In genomic region chr2:241066893-241067341, GRCh38 we compare ENCODE assay signal across 14 cellular contexts. TPM values are rescaled to one million over a fixed set of nuclear protein-coding genes. Genes with fewer than 3 reads are reported as not detected.
DNase-seq lines count a peak whose midpoint lies in the region; ATAC-seq, FAIRE-seq and TF ChIP-seq lines count a peak whose summit lies in the region.
"Had no signal": no experiment of that assay in that cellular context is flagged by ENCODE, and none has a peak within 500 bp of the region (broad histone marks: within the 10 kb centered on the region; RNA-seq: fewer than 3 reads in every experiment).

No MANE protein-coding gene starts in this region.

- in situ Hi-C loops in HepG2 (cut with HindIII; ENCODE audit: extremely low pct_ligation_motif_present, low pct_unique_long_range_greater_than_20kb), result no loop called here

- no peak for FAIRE-seq in HepG2 (lab: Jason Lieb, UNC)

- 0 out of 2 replicates have a peak, but pooled peaks have one; percentile 10 for TF ChIP-seq RAD21 in HepG2 (CRISPR knock-in tag; IDR thresholded peaks at IDR 0.05)

- POLR2A ChIA-PET in HepG2 (lab: Yijun Ruan, JAX), result no interaction called here

- no peak overlapping the region for H3K9ac ChIP-seq in HepG2 (ENCODE audit: insufficient read depth, low read depth, low read length)
- H3K9ac ChIP-seq: BLaER1 treated with 17β-estradiol and CSF1 and Interleukin-3, amounts not matched to agents 10 nM and 100 nM had no signal

- H3K4me3 ChIP-seq in HepG2 (replicated peaks in 1 of 3; ENCODE audit: insufficient read depth in 1 of 3, low read depth in 2 of 3, low read length in 3 of 3), result no peak overlapping the region
- H3K4me3 ChIP-seq in right lobe of liver, result no peak overlapping the region
- H3K4me3 ChIP-seq in upper lobe of right lung, result no peak overlapping the region
- no peak overlapping the region for H3K4me3 ChIP-seq in psoas muscle
- H3K4me3 ChIP-seq: BLaER1 treated with 17β-estradiol and CSF1 and Interleukin-3, amounts not matched to agents 10 nM and 100 nM had no signal

- H3K27ac ChIP-seq in HepG2 (ENCODE audit: extremely low read length, insufficient read depth, low read length), result no peak overlapping the region
- H3K27ac ChIP-seq in right lobe of liver, result no peak overlapping the region
- H3K27ac ChIP-seq in foreskin keratinocyte, result no peak overlapping the region
- H3K27ac ChIP-seq in upper lobe of right lung, result no peak overlapping the region
- H3K27ac ChIP-seq in psoas muscle, result no peak overlapping the region
- H3K27ac ChIP-seq: BLaER1 treated with 17β-estradiol and CSF1 and Interleukin-3, amounts not matched to agents 10 nM and 100 nM had no signal

- CTCF ChIA-PET in HepG2 (lab: Yijun Ruan, JAX; ENCODE audit: low intra/inter-chr PET ratio, low total read pairs), result no interaction called here

- TF ChIP-seq EP300 in HepG2 (IDR thresholded peaks at IDR 0.05; ENCODE audit: low read depth in 2 of 2, low read length in 2 of 2) (no peak), HepG2 (CRISPR knock-in tag; IDR thresholded peaks at IDR 0.05; ENCODE audit: borderline replicate concordance) (no peak)

- ATAC-seq in HepG2 (peak; percentile 7; the same call in 2 of the 3 replicates), right lobe of liver (no peak), foreskin keratinocyte (peak; percentile 17), upper lobe of right lung (no peak), psoas muscle (no peak)

- H2AFZ ChIP-seq in HepG2 (ENCODE audit: low read length), result no peak overlapping the region

- TF ChIP-seq POLR2A in HepG2 (IDR thresholded peaks at IDR 0.05; ENCODE audit: insufficient read depth in 1 of 2, low read depth in 2 of 2, low read length in 2 of 2) (no peak), right lobe of liver (IDR thresholded peaks at IDR 0.05) (no peak)

- intact Hi-C loops in HepG2 (cut with micrococcal nuclease; ENCODE audit: unreplicated experiment), result no loop called here
- intact Hi-C loops in right lobe of liver (cut with DNase I), result no loop called here
- intact Hi-C loops in upper lobe of right lung (cut with DNase I), result no loop called here
- intact Hi-C loops in psoas muscle (cut with DNase I), result no loop called here

- 76% methylated on average over 12 of the region's 15 CpGs for WGBS in HepG2 (ENCODE audit: low lambda C conversion rate)
- no CpG with 5 or more reads among the region's 15 CpGs for WGBS in right lobe of liver (ENCODE audit: insufficient coverage, low coverage, low lambda C conversion rate, missing lambda C conversion rate)
- 82 to 89% (median 85%) methylated on average over 14 to 15 of the region's 15 CpGs for WGBS in psoas muscle, 3 donors

- H3K27me3 ChIP-seq in HepG2 (ENCODE audit: control insufficient read depth in 1 of 2, insufficient read depth in 2 of 2, low read length in 2 of 2), result peaks cover 24 to 67% of the 10 kb centered on the region in 2 experiments
- no peaks in the 10 kb centered on the region for H3K27me3 ChIP-seq in right lobe of liver
- peaks cover 26% of the 10 kb centered on the region for H3K27me3 ChIP-seq in foreskin keratinocyte
- no peaks in the 10 kb centered on the region for H3K27me3 ChIP-seq in upper lobe of right lung
- no peaks in the 10 kb centered on the region for H3K27me3 ChIP-seq in psoas muscle (ENCODE audit: insufficient read depth in 3 of 3, low read length in 2 of 3)
- H3K27me3 ChIP-seq: BLaER1 treated with 17β-estradiol and CSF1 and Interleukin-3, amounts not matched to agents 10 nM and 100 nM had no signal

- H3K4me1 ChIP-seq in HepG2 (ENCODE audit: insufficient read depth, low read length), result 0 out of 2 replicates have a peak, but pooled peaks cover 8% of the 10 kb centered on the region
- no peaks in the 10 kb centered on the region for H3K4me1 ChIP-seq in right lobe of liver
- H3K4me1 ChIP-seq in foreskin keratinocyte, result no peaks in the 10 kb centered on the region
- peaks cover 8% of the 10 kb centered on the region for H3K4me1 ChIP-seq in upper lobe of right lung
- no peaks in the 10 kb centered on the region for H3K4me1 ChIP-seq in psoas muscle

- TF ChIP-seq CTCF in HepG2 (CRISPR knock-in tag; IDR thresholded peaks at IDR 0.05) (peak; percentile 22; the same call in 1 of the 2 replicates), right lobe of liver (IDR thresholded peaks at IDR 0.05) (no peak), foreskin keratinocyte (conservative IDR thresholded peaks at IDR 0.05) (peak; percentile 19), upper lobe of right lung (IDR thresholded peaks at IDR 0.05) (no peak), psoas muscle (IDR thresholded peaks at IDR 0.05) (no peak)

- H3K9me3 ChIP-seq in HepG2 (ENCODE audit: low read length) (no peaks in the 10 kb centered on the region), right lobe of liver (no peaks in the 10 kb centered on the region), upper lobe of right lung (no peaks in the 10 kb centered on the region), psoas muscle (no peaks in the 10 kb centered on the region)
- H3K9me3 ChIP-seq: BLaER1 treated with 17β-estradiol and CSF1 and Interleukin-3, amounts not matched to agents 10 nM and 100 nM had no signal

- no TSS peak for BruUV-seq in HepG2 (replicated peaks; lab: Mats Ljungman, UMichigan)

- DNase-seq in HepG2 (ENCODE audit: low spot score), result no peak
- no peak for DNase-seq in right lobe of liver
- DNase-seq in RKO (ENCODE audit: low spot score), result peak; percentile 25
- DNase-seq in foreskin keratinocyte, result no peak
- peak; percentile 63 for DNase-seq in upper lobe of right lung
- no peak for DNase-seq in UCSD-AML1 (lab: John Stamatoyannopoulos, UW; ENCODE audit: unreplicated experiment)
- no peak for DNase-seq in NCI-H2107 (lab: John Stamatoyannopoulos, UW)
- no peak for DNase-seq in psoas muscle
- DNase-seq: activated gamma-delta T cell treated with Interleukin-2 at 50 U/mL for 16 hours, caudate nucleus, GDM1, NCI-H526, T1000 had no signal

- H3K4me2 ChIP-seq in HepG2 (ENCODE audit: low read depth, low read length), result no peak overlapping the region
- H3K4me2 ChIP-seq: BLaER1 treated with 17β-estradiol and CSF1 and Interleukin-3, amounts not matched to agents 10 nM and 100 nM had no signal

- no peaks in the 10 kb centered on the region; the same call in 1 of the 2 replicates for H4K20me1 ChIP-seq in HepG2 (ENCODE audit: insufficient read depth, low read length)

- no peaks in the 10 kb centered on the region for H3K36me3 ChIP-seq in HepG2 (replicated peaks in 1 of 2; ENCODE audit: control insufficient read depth in 1 of 2, insufficient read depth in 2 of 2, low read length in 2 of 2)
- H3K36me3 ChIP-seq in right lobe of liver, result peaks cover 0 to 43% (median 2%) of the 10 kb centered on the region in 4 donors
- peaks cover 26% of the 10 kb centered on the region for H3K36me3 ChIP-seq in upper lobe of right lung
- H3K36me3 ChIP-seq in psoas muscle (ENCODE audit: insufficient read depth in 1 of 2, low read depth in 1 of 2), result peaks cover 0 to 66% of the 10 kb centered on the region in 2 donors
- H3K36me3 ChIP-seq: BLaER1 treated with 17β-estradiol and CSF1 and Interleukin-3, amounts not matched to agents 10 nM and 100 nM had no signal

- H3K79me2 ChIP-seq in HepG2 (ENCODE audit: insufficient read depth, low read length), result no peaks in the 10 kb centered on the region

RNA-seq across cellular contexts. Expression of gene MTERF4, which starts 35.2 kb away (rescaled TPM):
- total RNA-seq in HepG2 (2016; rRNA removed; fragmentation: Illumina TruSeq; extraction: Trizol) (59.8 and 61.5 TPM in 2 replicates), right lobe of liver (10 to 100 TPM; 12.1 to 26.3 (median 17.0) TPM), foreskin keratinocyte (15.9 and 20.1 TPM in 2 replicates), upper lobe of right lung (34.6 TPM), psoas muscle (10 to 100 TPM; 27.3 to 39.0 (median 32.6) TPM)
- 20.2 and 20.4 TPM in 2 replicates for total RNA-seq in HepG2 (2016; cell fraction: cytosol; rRNA removed; fragmentation: Illumina TruSeq; extraction: Trizol; ENCODE audit: low read depth)
- total RNA-seq in HepG2 (2016; cell fraction: insoluble cytoplasmic fraction; rRNA removed; fragmentation: Illumina TruSeq; extraction: Trizol), result 57.2 and 63.4 TPM in 2 replicates
- total RNA-seq in HepG2 (2016; cell fraction: membrane; rRNA removed; fragmentation: Illumina TruSeq; extraction: Trizol), result 27.2 and 28.3 TPM in 2 replicates
- total RNA-seq in HepG2 (2016; cell fraction: nucleus; rRNA removed; fragmentation: Illumina TruSeq; extraction: Trizol), result 47.3 and 61.7 TPM in 2 replicates
- polyA plus RNA-seq in HepG2 (2011; rRNA removed) (37.1 and 50.5 TPM in 2 replicates), foreskin keratinocyte (15.9 and 19.7 TPM in 2 replicates), psoas muscle (10 to 100 TPM; 31.8 to 48.0 (median 32.8) TPM)
- 29.8 and 33.1 TPM in 2 replicates for polyA plus RNA-seq in HepG2 (2011; cell fraction: cytosol; rRNA removed)
- polyA plus RNA-seq in HepG2 (2011; cell fraction: nucleus; rRNA removed), result 71.5 and 77.4 TPM in 2 replicates
- polyA plus RNA-seq in HepG2 (2012), result 27.8 and 38.2 TPM in 2 replicates
- 18.2 and 22.9 TPM in 2 replicates for polyA plus RNA-seq in HepG2 (2016; cell fraction: cytosol; fragmentation: Illumina TruSeq; extraction: Trizol; ENCODE audit: low read depth)
- 67.1 and 69.1 TPM in 2 replicates for polyA plus RNA-seq in HepG2 (2016; cell fraction: insoluble cytoplasmic fraction; fragmentation: Illumina TruSeq; extraction: Trizol; ENCODE audit: low read depth)
- 20.0 and 22.3 TPM in 2 replicates for polyA plus RNA-seq in HepG2 (2016; cell fraction: membrane; fragmentation: Illumina TruSeq; extraction: Trizol; ENCODE audit: low read depth)
- 82.3 and 82.6 TPM in 2 replicates for polyA plus RNA-seq in HepG2 (2016; cell fraction: nucleus; fragmentation: Illumina TruSeq; extraction: Trizol; ENCODE audit: insufficient read depth, low read depth)
- polyA minus RNA-seq in HepG2 (2011; rRNA and poly(A)+ RNA removed; ENCODE audit: low replicate concordance), result 31.6 and 46.9 TPM in 2 replicates
- 15.7 and 20.7 TPM in 2 replicates for polyA minus RNA-seq in HepG2 (2011; cell fraction: cytosol; rRNA and poly(A)+ RNA removed)
- 76.1 and 79.6 TPM in 2 replicates for polyA minus RNA-seq in HepG2 (2011; cell fraction: nucleus; rRNA and poly(A)+ RNA removed)

Comparison
In these comparisons a context has a peak if more than half of its experiments do, and no peak if none do; other contexts are left out.
1. ATAC-seq: peak in HepG2 (single experiment) and foreskin keratinocyte (single experiment); none in right lobe of liver (0 of 4), upper lobe of right lung (single experiment) and psoas muscle (0 of 4).
2. CTCF ChIP-seq: peak in HepG2 (single experiment) and foreskin keratinocyte (single experiment); none in right lobe of liver (0 of 4), upper lobe of right lung (single experiment) and psoas muscle (single experiment).
3. DNase-seq: peak in RKO (single experiment) and upper lobe of right lung (single experiment); none in HepG2 (single experiment), right lobe of liver (0 of 3), foreskin keratinocyte (0 of 2), UCSD-AML1 (single experiment), NCI-H2107 (single experiment) and psoas muscle (0 of 2).